In genomic region chr11:2448661-2449547, GRCh38 we compare ENCODE assay signal across 1 cellular context.
TF ChIP-seq lines count a peak whose summit lies in the region.

No MANE protein-coding gene starts in this region.

TF ChIP-seq in HepG2, 621 proteins besides CTCF, POLR2A, EP300 and RAD21:
- TF ChIP-seq ZNF260 (CRISPR knock-in tag; IDR thresholded peaks at IDR 0.05; ENCODE audit: borderline replicate concordance, low read depth) (no peak), SOX5 (CRISPR knock-in tag; IDR thresholded peaks at IDR 0.05; ENCODE audit: borderline replicate concordance) (no peak), HOXA5 (CRISPR knock-in tag; IDR thresholded peaks at IDR 0.05) (no peak), EZH2 (conservative IDR thresholded peaks at IDR 0.05; ENCODE audit: low read depth, low read length) (0 out of 2 replicates have a peak, but pooled peaks have one; percentile 19), PHF20 (CRISPR knock-in tag; IDR thresholded peaks at IDR 0.05) (no peak)
